ENCODE assay signal across 8 cellular contexts in the genomic region with DNA sequence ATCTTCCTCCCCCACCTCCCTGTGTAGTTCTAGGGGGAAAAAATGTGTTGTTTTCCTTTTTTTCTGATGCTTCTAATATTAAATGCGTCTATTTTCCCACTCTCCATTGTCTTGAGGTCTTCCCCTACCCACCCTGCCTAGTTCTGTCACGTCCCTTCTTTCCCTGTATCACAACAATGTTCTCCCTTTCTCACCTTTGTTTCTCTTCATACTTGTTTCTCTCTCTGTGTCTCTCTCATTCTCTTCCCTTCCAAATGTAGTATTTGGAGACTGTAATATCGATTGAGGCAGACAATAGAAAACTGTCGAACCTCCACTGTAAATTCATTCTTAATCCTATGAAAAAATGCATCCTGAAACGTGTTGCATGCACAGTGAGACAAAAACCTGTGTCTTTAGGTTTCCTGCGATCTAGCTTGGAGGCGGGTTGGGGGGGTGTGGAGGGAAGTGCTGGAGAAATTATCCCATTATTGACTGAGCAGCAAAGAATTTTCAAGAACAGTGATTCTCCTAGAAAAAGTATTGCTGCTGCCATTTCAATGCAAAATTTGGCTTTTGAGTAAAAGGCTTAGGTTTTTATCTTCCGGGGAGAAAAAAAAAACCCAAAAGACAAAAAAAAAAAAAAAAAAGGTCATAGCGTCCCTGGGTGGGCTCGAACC. TPM values are rescaled to one million over a fixed set of nuclear protein-coding genes. Genes with fewer than 3 reads are reported as not detected.
DNase-seq lines count a peak whose midpoint lies in the region; ATAC-seq and TF ChIP-seq lines count a peak whose summit lies in the region.

No MANE protein-coding gene starts in this region.

- peak overlapping the region; percentile 66 for H2AFZ ChIP-seq in DND-41 (ENCODE audit: low read depth, low read length)
- H2AFZ ChIP-seq in Karpas-422 (ENCODE audit: low read length) = peak overlapping the region; percentile 76

- H3K36me3 ChIP-seq in DND-41 (ENCODE audit: insufficient read depth, low read length) (peaks cover 28% of the 10 kb centered on the region), Karpas-422 (ENCODE audit: insufficient read depth, low read length) (peaks cover 16% of the 10 kb centered on the region; the same call in 1 of the 2 replicates), vagina (peaks cover 0 to 19% of the 10 kb centered on the region in 2 donors)

- peak overlapping the region; percentile 86 for H3K27ac ChIP-seq in DND-41 (ENCODE audit: low read length)
- H3K27ac ChIP-seq in Karpas-422 (ENCODE audit: low read length) = 0 out of 2 replicates have a peak overlapping the region, but pooled peaks have one; percentile 10
- peak overlapping the region; percentile 83 for H3K27ac ChIP-seq in vagina

- peaks cover 1% of the 10 kb centered on the region for H3K9me3 Mint-ChIP-seq in activated naive CD8-positive, alpha-beta T cell treated with anti-CD3 and anti-CD28 coated beads for 36 hours

- no peaks in the 10 kb centered on the region for H3K9me2 ChIP-seq in Karpas-422 (replicated peaks; ENCODE audit: insufficient read depth, low read length)

- DNase-seq in DND-41 (peak; percentile 49), Karpas-422 (no peak), kidney glomerular epithelial cell (lab: John Stamatoyannopoulos, UW) (peak; percentile 46), vagina (ENCODE audit: extremely low spot score in 2 of 2) (no peak), SKM-1 treated with dmso at 0.1 percent for 144 hours (lab: John Stamatoyannopoulos, UW; ENCODE audit: unreplicated experiment) (no peak), HPDE6-E6E7 (ENCODE audit: extremely low spot score) (no peak)
- DNase-seq in activated naive CD8-positive, alpha-beta T cell treated with anti-CD3 and anti-CD28 coated beads for 36 hours = no peak

- peaks cover 23% of the 10 kb centered on the region for H3K36me3 Mint-ChIP-seq in activated naive CD8-positive, alpha-beta T cell treated with anti-CD3 and anti-CD28 coated beads for 36 hours

- peak overlapping the region; percentile 92 for H3K4me2 ChIP-seq in DND-41 (ENCODE audit: insufficient read depth, low read length)
- peak overlapping the region; percentile 99 for H3K4me2 ChIP-seq in Karpas-422 (ENCODE audit: low read depth, low read length, poor library complexity, severe bottlenecking)

- intact Hi-C loops in vagina (cut with DNase I) = loop anchor here (5.0 kb wide), 1 partner anchor 46 kb away; a partner anchor contains a TSS

- TF ChIP-seq POLR2A in vagina (IDR thresholded peaks at IDR 0.05) = no peak

- H3K4me1 Mint-ChIP-seq in activated naive CD8-positive, alpha-beta T cell treated with anti-CD3 and anti-CD28 coated beads for 36 hours = peaks cover 44% of the 10 kb centered on the region

- H3K4me1 ChIP-seq in DND-41 (ENCODE audit: insufficient read depth, low read length) (peaks cover 62% of the 10 kb centered on the region), Karpas-422 (ENCODE audit: low read length) (peaks cover 64% of the 10 kb centered on the region), vagina (peaks cover 68% of the 10 kb centered on the region)

- no peak for TF ChIP-seq CTCF in DND-41 (IDR thresholded peaks at IDR 0.05; ENCODE audit: borderline replicate concordance, extremely low read depth, low read length, poor library complexity, severe bottlenecking)
- TF ChIP-seq CTCF in vagina (IDR thresholded peaks at IDR 0.05) = no peak

- ATAC-seq in DND-41 (ENCODE audit: insufficient read depth, low read depth) = no peak
- ATAC-seq in HG03378 (IDR thresholded peaks at IDR 0.05; ENCODE audit: unreplicated experiment) = no peak

- H3K79me2 ChIP-seq in DND-41 (ENCODE audit: insufficient read depth, low read length) = peaks cover 53% of the 10 kb centered on the region
- H3K79me2 ChIP-seq in Karpas-422 (ENCODE audit: low read length) = peaks cover 31% of the 10 kb centered on the region

- no peaks in the 10 kb centered on the region for H3K27me3 ChIP-seq in DND-41 (ENCODE audit: insufficient read depth, low read length, poor library complexity)
- no peaks in the 10 kb centered on the region for H3K27me3 ChIP-seq in Karpas-422 (ENCODE audit: low read length)
- no peaks in the 10 kb centered on the region for H3K27me3 ChIP-seq in vagina

- H4K20me1 ChIP-seq in DND-41 (ENCODE audit: insufficient read depth, low read length) (peaks cover 22% of the 10 kb centered on the region), Karpas-422 (ENCODE audit: insufficient read depth, low read depth, low read length) (no peaks in the 10 kb centered on the region; the same call in 1 of the 2 replicates)

- H3K4me3 ChIP-seq in DND-41 (ENCODE audit: low read depth in 1 of 2, low read length in 2 of 2) = peak overlapping the region; percentile 37 to 88; a peak in 3 of 4 replicates
- peak overlapping the region; percentile 72 for H3K4me3 ChIP-seq in Karpas-422 (ENCODE audit: low read length)
- peak overlapping the region; percentile 65 to 91 for H3K4me3 ChIP-seq in vagina

- H3K9me3 ChIP-seq in DND-41 (ENCODE audit: insufficient read depth, low read length, severe bottlenecking) (no peaks in the 10 kb centered on the region), Karpas-422 (ENCODE audit: low read length) (no peaks in the 10 kb centered on the region), vagina (no peaks in the 10 kb centered on the region)

- H3K9ac ChIP-seq in DND-41 (ENCODE audit: low read depth, low read length) (peak overlapping the region; percentile 67), Karpas-422 (ENCODE audit: low read length) (peak overlapping the region; percentile 72)

- H3K4me3 Mint-ChIP-seq in activated naive CD8-positive, alpha-beta T cell treated with anti-CD3 and anti-CD28 coated beads for 36 hours = peak overlapping the region; percentile 98

- peak overlapping the region; percentile 97 for H3K27ac Mint-ChIP-seq in activated naive CD8-positive, alpha-beta T cell treated with anti-CD3 and anti-CD28 coated beads for 36 hours

- peaks cover 43% of the 10 kb centered on the region for H3K27me3 Mint-ChIP-seq in activated naive CD8-positive, alpha-beta T cell treated with anti-CD3 and anti-CD28 coated beads for 36 hours

RNA-seq across cellular contexts. Expression of a gene that starts 1.3 kb away (rescaled TPM):
- 243 and 277 TPM in 2 replicates for total RNA-seq in Karpas-422 (2014; rRNA removed; shearing (Covaris generic); ENCODE audit: low replicate concordance)
- 100 to 1,000 TPM; 284 to 288 TPM for total RNA-seq in activated naive CD8-positive, alpha-beta T cell treated with anti-CD3 and anti-CD28 coated beads for 36 hours
- total RNA-seq in vagina = 193 TPM

RNA-seq across cellular contexts. Expression of a gene that starts 3.1 kb away (rescaled TPM):
- 0.15 and 0.58 TPM in 2 replicates for total RNA-seq in Karpas-422 (2014; rRNA removed; shearing (Covaris generic); ENCODE audit: low replicate concordance)
- under 1 TPM; 0.40 to 0.74 TPM for total RNA-seq in activated naive CD8-positive, alpha-beta T cell treated with anti-CD3 and anti-CD28 coated beads for 36 hours
- total RNA-seq in vagina = 25.8 TPM

RNA-seq across cellular contexts. Expression of a gene that starts 21.1 kb away (rescaled TPM):
- total RNA-seq in Karpas-422 (2014; rRNA removed; shearing (Covaris generic); ENCODE audit: low replicate concordance) = 6.8 and 15.2 TPM in 2 replicates
- total RNA-seq in activated naive CD8-positive, alpha-beta T cell treated with anti-CD3 and anti-CD28 coated beads for 36 hours = 10 to 100 TPM; 54.3 to 57.4 TPM
- total RNA-seq in vagina = 12.8 TPM

RNA-seq across cellular contexts. Expression of a gene that starts 46.2 kb away (rescaled TPM):
- 72.4 and 119 TPM in 2 replicates for total RNA-seq in Karpas-422 (2014; rRNA removed; shearing (Covaris generic); ENCODE audit: low replicate concordance)
- 100 to 1,000 TPM; 125 to 130 TPM for total RNA-seq in activated naive CD8-positive, alpha-beta T cell treated with anti-CD3 and anti-CD28 coated beads for 36 hours
- total RNA-seq in vagina = 70.2 TPM

RNA-seq across cellular contexts. Expression of a gene that starts 48.1 kb away (rescaled TPM):
- total RNA-seq in Karpas-422 (2014; rRNA removed; shearing (Covaris generic); ENCODE audit: low replicate concordance) = 32.0 and 42.7 TPM in 2 replicates
- 10 to 100 TPM; 39.6 to 41.1 TPM for total RNA-seq in activated naive CD8-positive, alpha-beta T cell treated with anti-CD3 and anti-CD28 coated beads for 36 hours
- 68.5 TPM for total RNA-seq in vagina

Comparison
In these comparisons a context has a peak if more than half of its experiments do, and no peak if none do; other contexts are left out.
1. DNase-seq: peak in DND-41 (single experiment) and kidney glomerular epithelial cell (single experiment); none in Karpas-422 (single experiment), activated naive CD8-positive, alpha-beta T cell treated with anti-CD3 and anti-CD28 coated beads for 36 hours (single experiment), vagina (0 of 2), SKM-1 treated with dmso at 0.1 percent for 144 hours (single experiment) and HPDE6-E6E7 (single experiment).
2. H3K27ac ChIP-seq: peak in every context shown above with its lines; median percentile 86 in DND-41; 83 in vagina; 10 in Karpas-422.
3. RNA of a gene that starts 3.1 kb away (total RNA-seq): 25.8 TPM in vagina (single experiment); 0.40 to 0.74 TPM in activated naive CD8-positive, alpha-beta T cell treated with anti-CD3 and anti-CD28 coated beads for 36 hours and 0.15 to 0.58 TPM in Karpas-422; every median in the first group is over 10 times any median in the second.
4. Peak in every context shown above with its lines, with median percentiles within 50 percentile points of each other: H3K4me3 ChIP-seq.